Comparison of ENCODE assay signal across 10 cellular contexts in genomic region chr7:124459101-124460052, GRCh38.
DNase-seq lines count a peak whose midpoint lies in the region; ATAC-seq and TF ChIP-seq lines count a peak whose summit lies in the region.
"Had no signal": no experiment of that assay in that cellular context is flagged by ENCODE, and none has a peak within 500 bp of the region (broad histone marks: within the 10 kb centered on the region; RNA-seq: fewer than 3 reads in every experiment).

No MANE protein-coding gene starts in this region.

- ATAC-seq in SK-N-SH treated with all-trans-retinoic acid at 6 μM for 48 hours (no peak), upper lobe of right lung (peak; percentile 58), mucosa of descending colon (no peak), psoas muscle (no peak)

- H3K9me2 ChIP-seq in SK-N-SH, result no peaks in the 10 kb centered on the region

- no peak overlapping the region for H2AFZ ChIP-seq in SK-N-SH (ENCODE audit: low read depth)

- POLR2A ChIA-PET in SK-N-SH (lab: Yijun Ruan, JAX), result no interaction called here

- no peak for TF ChIP-seq EP300 in SK-N-SH (IDR thresholded peaks at IDR 0.05; ENCODE audit: borderline replicate concordance in 1 of 2, low read depth in 1 of 2, low read length in 1 of 2)

- no peak overlapping the region for H3K27ac ChIP-seq in SK-N-SH (ENCODE audit: low read depth in 2 of 2, low read length in 1 of 2)
- no peak overlapping the region for H3K27ac ChIP-seq in upper lobe of right lung
- H3K27ac ChIP-seq in mesendoderm (ENCODE audit: low read depth, low read length), result no peak overlapping the region
- no peak overlapping the region for H3K27ac ChIP-seq in psoas muscle
- H3K27ac ChIP-seq: tibial artery had no signal

- H3K4me3 ChIP-seq in SK-N-SH (ENCODE audit: low read depth in 2 of 2, low read length in 1 of 2), result no peak overlapping the region
- H3K4me3 ChIP-seq in kidney epithelial cell (ENCODE audit: low read depth, low read length), result no peak overlapping the region
- no peak overlapping the region for H3K4me3 ChIP-seq in upper lobe of right lung
- H3K4me3 ChIP-seq in mucosa of descending colon, result no peak overlapping the region
- no peak overlapping the region for H3K4me3 ChIP-seq in mesendoderm (ENCODE audit: low read length)
- H3K4me3 ChIP-seq in psoas muscle, result no peak overlapping the region
- H3K4me3 ChIP-seq: tibial artery had no signal

- H3K36me3 ChIP-seq in SK-N-SH (replicated peaks in 1 of 2; ENCODE audit: control insufficient read depth in 1 of 2, insufficient read depth in 2 of 2, low read length in 1 of 2) (no peaks in the 10 kb centered on the region), kidney epithelial cell (ENCODE audit: control insufficient read depth, insufficient read depth, low read length) (no peaks in the 10 kb centered on the region), upper lobe of right lung (no peaks in the 10 kb centered on the region), mucosa of descending colon (ENCODE audit: low read depth) (no peaks in the 10 kb centered on the region), mesendoderm (ENCODE audit: control insufficient read depth, insufficient read depth, low read length) (no peaks in the 10 kb centered on the region), psoas muscle (ENCODE audit: insufficient read depth in 1 of 2, low read depth in 1 of 2) (no peaks in the 10 kb centered on the region)
- H3K36me3 ChIP-seq: tibial artery had no signal

- no peak overlapping the region for H3K4me2 ChIP-seq in SK-N-SH
- no peak overlapping the region for H3K4me2 ChIP-seq in mesendoderm (ENCODE audit: low read length)

- no peak overlapping the region for H2BK15ac ChIP-seq in mesendoderm (replicated peaks; ENCODE audit: low read depth)

- H3K23ac ChIP-seq in mesendoderm (ENCODE audit: low read length), result no peak overlapping the region

- no peaks in the 10 kb centered on the region for H4K20me1 ChIP-seq in SK-N-SH (ENCODE audit: insufficient read depth)

- H3K9ac ChIP-seq in SK-N-SH (no peak overlapping the region), mesendoderm (ENCODE audit: low read length) (no peak overlapping the region)

- H3K4ac ChIP-seq in mesendoderm (ENCODE audit: low read depth, low read length), result no peak overlapping the region

- H3K27me3 ChIP-seq in SK-N-SH (ENCODE audit: insufficient read depth) (no peaks in the 10 kb centered on the region), kidney epithelial cell (ENCODE audit: control insufficient read depth, insufficient read depth, low read length) (no peaks in the 10 kb centered on the region), upper lobe of right lung (no peaks in the 10 kb centered on the region), mesendoderm (ENCODE audit: insufficient read depth, low read length, poor library complexity) (no peaks in the 10 kb centered on the region), psoas muscle (ENCODE audit: insufficient read depth in 3 of 3, low read length in 2 of 3) (no peaks in the 10 kb centered on the region)
- H3K27me3 ChIP-seq: tibial artery had no signal

- intact Hi-C loops in upper lobe of right lung (cut with DNase I), result no loop called here
- intact Hi-C loops in mucosa of descending colon (cut with DNase I, micrococcal nuclease), result no loop called here
- intact Hi-C loops in psoas muscle (cut with DNase I), result no loop called here

- no peak overlapping the region for H2AK5ac ChIP-seq in mesendoderm (ENCODE audit: low read length)

- H3K79me2 ChIP-seq in SK-N-SH (ENCODE audit: insufficient read depth), result no peaks in the 10 kb centered on the region
- H3K79me2 ChIP-seq in mesendoderm (ENCODE audit: control insufficient read depth, insufficient read depth, low read length), result no peaks in the 10 kb centered on the region

- DNase-seq in SK-N-SH (no peak), astrocyte of the hippocampus (ENCODE audit: low read depth, low spot score) (peak; percentile 5), kidney epithelial cell (ENCODE audit: low read depth) (peak; percentile 73), upper lobe of right lung (no peak), mucosa of descending colon (no peak), mesendoderm (no peak), psoas muscle (no peak)
- DNase-seq: activated CD8-positive, alpha-beta memory T cell treated with anti-CD3 and anti-CD28 coated beads, Interleukin-2, amount 50 U/mL, for 48 hours; tibial artery had no signal

- no peaks in the 10 kb centered on the region for H3F3A ChIP-seq in SK-N-SH (replicated peaks; ENCODE audit: insufficient read depth)

- CTCF ChIA-PET in SK-N-SH (lab: Yijun Ruan, JAX), result interaction anchor here (0.7 to 0.9 kb wide), 2 partner anchors 9 to 19 kb away, joined by 3 read pairs; no protein-coding TSS in a partner anchor

- no peak overlapping the region for H3K18ac ChIP-seq in mesendoderm (ENCODE audit: low read length)

- no peak overlapping the region for H2BK120ac ChIP-seq in mesendoderm (ENCODE audit: low read depth, low read length)

- H3K4me1 ChIP-seq in SK-N-SH (ENCODE audit: control insufficient read depth in 1 of 2, insufficient read depth in 2 of 2, low read depth in 1 of 2, low read length in 1 of 2) (no peaks in the 10 kb centered on the region), upper lobe of right lung (no peaks in the 10 kb centered on the region), mucosa of descending colon (ENCODE audit: low read depth) (no peaks in the 10 kb centered on the region), mesendoderm (ENCODE audit: control insufficient read depth, low read depth, low read length) (no peaks in the 10 kb centered on the region), psoas muscle (no peaks in the 10 kb centered on the region)

- no peak for TF ChIP-seq RAD21 in SK-N-SH (IDR thresholded peaks at IDR 0.05; ENCODE audit: low read length)

- H3K56ac ChIP-seq in mesendoderm (ENCODE audit: low read length), result no peak overlapping the region

- no peak overlapping the region for H4K8ac ChIP-seq in mesendoderm (ENCODE audit: low read depth, low read length)

- WGBS in SK-N-SH (ENCODE audit: low lambda C conversion rate), result 38% methylated on average over 8 of the region's 8 CpGs
- WGBS in mesendoderm (ENCODE audit: extremely low coverage, insufficient coverage, low lambda C conversion rate), result no CpG with 5 or more reads among the region's 8 CpGs
- 48% methylated on average over 8 of the region's 8 CpGs for WGBS in psoas muscle, 3 donors

- no peak overlapping the region for H2BK5ac ChIP-seq in mesendoderm (ENCODE audit: low read length)

- H3K79me1 ChIP-seq in mesendoderm (ENCODE audit: low read length), result no peaks in the 10 kb centered on the region

- TF ChIP-seq CTCF in SK-N-SH (IDR thresholded peaks at IDR 0.05) (no peak), kidney epithelial cell (IDR thresholded peaks at IDR 0.05; ENCODE audit: insufficient read depth, low read length, poor library complexity, severe bottlenecking) (no peak), upper lobe of right lung (IDR thresholded peaks at IDR 0.05) (no peak), mucosa of descending colon (IDR thresholded peaks at IDR 0.05) (no peak), psoas muscle (IDR thresholded peaks at IDR 0.05) (no peak)

- H3K9me3 ChIP-seq in SK-N-SH (no peaks in the 10 kb centered on the region), upper lobe of right lung (no peaks in the 10 kb centered on the region), mucosa of descending colon (no peaks in the 10 kb centered on the region), psoas muscle (peaks cover 4% of the 10 kb centered on the region)
- H3K9me3 ChIP-seq: tibial artery had no signal

- no peak overlapping the region for H4K5ac ChIP-seq in mesendoderm (ENCODE audit: low read length)

TF ChIP-seq in SK-N-SH treated with all-trans-retinoic acid at 6 μM for 48 hours, 23 proteins besides CTCF, POLR2A, EP300 and RAD21:
- TF ChIP-seq ZFP3 (CRISPR knock-in tag; IDR thresholded peaks at IDR 0.05), result no peak
- TF ChIP-seq ISL1 (CRISPR knock-in tag; IDR thresholded peaks at IDR 0.05), result peak; percentile 69

TF ChIP-seq in SK-N-SH, 30 proteins besides CTCF, POLR2A, EP300 and RAD21 (continues in another document):
- TF ChIP-seq TAF1 (IDR thresholded peaks at IDR 0.05; ENCODE audit: borderline replicate concordance, low read depth, low read length) (no peak), FOSL2 (IDR thresholded peaks at IDR 0.05; ENCODE audit: borderline replicate concordance, low read depth) (no peak), RCOR1 (IDR thresholded peaks at IDR 0.05; ENCODE audit: low read length) (no peak), PBX3 (IDR thresholded peaks at IDR 0.05) (no peak), REST (IDR thresholded peaks at IDR 0.05; ENCODE audit: low read depth, low read length) (no peak), RXRA (IDR thresholded peaks at IDR 0.05; ENCODE audit: borderline replicate concordance, low read depth) (no peak)

Comparison
In these comparisons a context has a peak if more than half of its experiments do, and no peak if none do; other contexts are left out.
1. DNase-seq: peak in astrocyte of the hippocampus (single experiment) and kidney epithelial cell (single experiment); none in SK-N-SH (single experiment), upper lobe of right lung (single experiment), mucosa of descending colon (0 of 3), mesendoderm (single experiment) and psoas muscle (0 of 2).